In the genomic region with DNA sequence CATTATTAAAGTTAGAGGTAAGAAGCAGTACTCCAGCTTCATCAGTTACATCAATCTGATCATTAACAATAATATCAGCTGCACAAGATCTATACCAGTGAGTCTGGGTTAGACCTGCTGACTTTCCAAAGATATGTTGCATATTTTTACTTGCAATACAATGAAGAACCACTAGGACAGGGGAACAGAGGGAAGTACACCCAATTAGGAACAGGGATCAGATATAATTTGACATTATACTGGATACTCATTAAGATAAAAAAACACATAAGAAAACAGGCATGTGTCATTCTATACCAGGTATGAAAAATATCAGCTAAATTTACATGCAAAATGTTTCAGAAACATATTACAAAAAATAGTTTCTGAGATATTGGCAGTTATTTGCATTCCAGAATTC, we compare ENCODE assay signal across 26 cellular contexts.
DNase-seq lines count a peak whose midpoint lies in the region; TF ChIP-seq lines count a peak whose summit lies in the region.
"Had no signal": no experiment of that assay in that cellular context is flagged by ENCODE, and none has a peak within 500 bp of the region (broad histone marks: within the 10 kb centered on the region; RNA-seq: fewer than 3 reads in every experiment).

No MANE protein-coding gene starts in this region.

- H3K27ac ChIP-seq in PC-9, result no peak overlapping the region
- H3K27ac ChIP-seq: adrenal gland, brain microvascular endothelial cell, pancreas, right atrium auricular region, RWPE1, SK-N-MC had no signal

- no peak overlapping the region for H3K27ac Mint-ChIP-seq in type B pancreatic cell
- H3K27ac Mint-ChIP-seq: CD8-positive, alpha-beta T cell; naive thymus-derived CD8-positive, alpha-beta T cell; stimulated activated effector memory CD8-positive, alpha-beta T cell treated with anti-CD3 and anti-CD28 coated beads, Interleukin-12 subunit alpha, Interleukin-12 subunit beta, amount 100 ng/mL, for 72 hours; T-helper 1 cell treated with Interleukin-12 subunit alpha and Interleukin-12 subunit beta and Interleukin-4 antibody, amounts not matched to agents 30 μg/mL and 1 μg/mL, for 36 hours had no signal

- H3K79me2 ChIP-seq in PC-9 (ENCODE audit: low read depth), result no peaks in the 10 kb centered on the region

- no peaks in the 10 kb centered on the region for H3K36me3 ChIP-seq in PC-9 (ENCODE audit: low read depth)
- H3K36me3 ChIP-seq: adrenal gland, brain microvascular endothelial cell, pancreas, right atrium auricular region had no signal

- no peaks in the 10 kb centered on the region for H3K27me3 ChIP-seq in PC-9 (ENCODE audit: insufficient read depth, low read depth)
- H3K27me3 ChIP-seq: adrenal gland, brain microvascular endothelial cell, pancreas, right atrium auricular region had no signal

- no peak overlapping the region for H2AFZ ChIP-seq in PC-9

- peak; percentile 14 for DNase-seq in DMS53 (lab: John Stamatoyannopoulos, UW)
- DNase-seq in DMS53 treated with DMSO at 0.1 percent for 48 hours (lab: John Stamatoyannopoulos, UW; ENCODE audit: unreplicated experiment), result no peak
- DNase-seq in PC-9, result no peak
- DNase-seq in iPS-NIHi11 (ENCODE audit: low spot score), result peak; percentile 8
- DNase-seq in type B pancreatic cell (ENCODE audit: extremely low spot score, unreplicated experiment), result no peak
- no peak for DNase-seq in NCI-H2081 treated with DMSO at 0.1 percent for 48 hours (lab: John Stamatoyannopoulos, UW)
- DNase-seq in activated naive CD4-positive, alpha-beta T cell treated with anti-CD3 and anti-CD28 coated beads, Interleukin-2, amount 50 U/mL, for 16 hours, result no peak
- DNase-seq in GM19238 (ENCODE audit: insufficient read length, low spot score), result no peak
- DNase-seq: activated CD4-positive, alpha-beta T cell treated with anti-CD3 and anti-CD28 coated beads, Interleukin-2, amount 50 U/mL, for 48 hours; activated naive CD4-positive, alpha-beta T cell treated with Interleukin-2 at 50 U/mL for 16 hours; adrenal gland; brain microvascular endothelial cell; CD8-positive, alpha-beta T cell; DMS153; KG1; midbrain; naive thymus-derived CD8-positive, alpha-beta T cell; NCI-H69; pancreas; stimulated activated CD4-positive, alpha-beta T cell treated with anti-CD3 and anti-CD28 coated beads, Interleukin-2, amount 100 ng/mL, for 24 hours; substantia nigra had no signal

- H3K9me2 ChIP-seq in PC-9 (ENCODE audit: insufficient read depth), result no peaks in the 10 kb centered on the region

- no peaks in the 10 kb centered on the region for H3F3A ChIP-seq in PC-9 (ENCODE audit: insufficient read depth, low read depth)

- no peak overlapping the region for H3K4me2 ChIP-seq in PC-9

- no peaks in the 10 kb centered on the region for H3K9me3 ChIP-seq in PC-9 (ENCODE audit: insufficient read depth, low read depth)
- H3K9me3 ChIP-seq: adrenal gland, pancreas, right atrium auricular region had no signal

- no peak overlapping the region for H3K4me3 ChIP-seq in PC-9
- H3K4me3 ChIP-seq: adrenal gland, pancreas, right atrium auricular region, SK-N-MC had no signal

- CTCF ChIA-PET in PC-9 (lab: Charles Lee), result no interaction called here

- POLR2A ChIA-PET in PC-9 (lab: Charles Lee; ENCODE audit: unreplicated experiment), result no interaction called here

- intact Hi-C loops in PC-9 (cut with micrococcal nuclease; ENCODE audit: unreplicated experiment), result no loop called here

- BruUV-seq in PC-9 (replicated peaks; lab: Mats Ljungman, UMichigan), result no TSS peak

- no peaks in the 10 kb centered on the region for H3K4me1 ChIP-seq in PC-9 (replicated peaks; ENCODE audit: insufficient read depth)
- H3K4me1 ChIP-seq: adrenal gland, pancreas, right atrium auricular region had no signal

- no peaks in the 10 kb centered on the region for H3K36me3 Mint-ChIP-seq in type B pancreatic cell
- H3K36me3 Mint-ChIP-seq: CD8-positive, alpha-beta T cell; stimulated activated effector memory CD8-positive, alpha-beta T cell treated with anti-CD3 and anti-CD28 coated beads, Interleukin-12 subunit alpha, Interleukin-12 subunit beta, amount 100 ng/mL, for 72 hours had no signal

- no peaks in the 10 kb centered on the region for H3K9me3 Mint-ChIP-seq in type B pancreatic cell

- no peaks in the 10 kb centered on the region for H3K27me3 Mint-ChIP-seq in type B pancreatic cell
- H3K27me3 Mint-ChIP-seq: naive thymus-derived CD8-positive, alpha-beta T cell had no signal

- H3K4me3 Mint-ChIP-seq in type B pancreatic cell, result no peak overlapping the region
- H3K4me3 Mint-ChIP-seq: CD8-positive, alpha-beta T cell; naive thymus-derived CD8-positive, alpha-beta T cell; stimulated activated effector memory CD8-positive, alpha-beta T cell treated with anti-CD3 and anti-CD28 coated beads, Interleukin-12 subunit alpha, Interleukin-12 subunit beta, amount 100 ng/mL, for 72 hours; T-helper 1 cell treated with Interleukin-12 subunit alpha and Interleukin-12 subunit beta and Interleukin-4 antibody, amounts not matched to agents 30 μg/mL and 1 μg/mL, for 36 hours had no signal

- H3K4me1 Mint-ChIP-seq in type B pancreatic cell (ENCODE audit: unreplicated experiment), result no peaks in the 10 kb centered on the region
- H3K4me1 Mint-ChIP-seq: naive thymus-derived CD8-positive, alpha-beta T cell; stimulated activated effector memory CD8-positive, alpha-beta T cell treated with anti-CD3 and anti-CD28 coated beads, Interleukin-12 subunit alpha, Interleukin-12 subunit beta, amount 100 ng/mL, for 72 hours had no signal

- peak; percentile 35 for TF ChIP-seq CTCF in PC-9 (conservative IDR thresholded peaks at IDR 0.05)
- peak; percentile 66 for TF ChIP-seq CTCF in type B pancreatic cell (conservative IDR thresholded peaks at IDR 0.05)

- H4K20me1 ChIP-seq in PC-9 (ENCODE audit: insufficient read depth), result no peaks in the 10 kb centered on the region

Comparison
In these comparisons a context has a peak if more than half of its experiments do, and no peak if none do; other contexts are left out.
1. DNase-seq: peak in DMS53 (single experiment) and iPS-NIHi11 (single experiment); none in DMS53 treated with DMSO at 0.1 percent for 48 hours (single experiment), PC-9 (0 of 2), type B pancreatic cell (single experiment), NCI-H2081 treated with DMSO at 0.1 percent for 48 hours (single experiment), activated naive CD4-positive, alpha-beta T cell treated with anti-CD3 and anti-CD28 coated beads, Interleukin-2, amount 50 U/mL, for 16 hours (single experiment) and GM19238 (single experiment).